ENCODE assay signal across 8 cellular contexts in the genomic region with DNA sequence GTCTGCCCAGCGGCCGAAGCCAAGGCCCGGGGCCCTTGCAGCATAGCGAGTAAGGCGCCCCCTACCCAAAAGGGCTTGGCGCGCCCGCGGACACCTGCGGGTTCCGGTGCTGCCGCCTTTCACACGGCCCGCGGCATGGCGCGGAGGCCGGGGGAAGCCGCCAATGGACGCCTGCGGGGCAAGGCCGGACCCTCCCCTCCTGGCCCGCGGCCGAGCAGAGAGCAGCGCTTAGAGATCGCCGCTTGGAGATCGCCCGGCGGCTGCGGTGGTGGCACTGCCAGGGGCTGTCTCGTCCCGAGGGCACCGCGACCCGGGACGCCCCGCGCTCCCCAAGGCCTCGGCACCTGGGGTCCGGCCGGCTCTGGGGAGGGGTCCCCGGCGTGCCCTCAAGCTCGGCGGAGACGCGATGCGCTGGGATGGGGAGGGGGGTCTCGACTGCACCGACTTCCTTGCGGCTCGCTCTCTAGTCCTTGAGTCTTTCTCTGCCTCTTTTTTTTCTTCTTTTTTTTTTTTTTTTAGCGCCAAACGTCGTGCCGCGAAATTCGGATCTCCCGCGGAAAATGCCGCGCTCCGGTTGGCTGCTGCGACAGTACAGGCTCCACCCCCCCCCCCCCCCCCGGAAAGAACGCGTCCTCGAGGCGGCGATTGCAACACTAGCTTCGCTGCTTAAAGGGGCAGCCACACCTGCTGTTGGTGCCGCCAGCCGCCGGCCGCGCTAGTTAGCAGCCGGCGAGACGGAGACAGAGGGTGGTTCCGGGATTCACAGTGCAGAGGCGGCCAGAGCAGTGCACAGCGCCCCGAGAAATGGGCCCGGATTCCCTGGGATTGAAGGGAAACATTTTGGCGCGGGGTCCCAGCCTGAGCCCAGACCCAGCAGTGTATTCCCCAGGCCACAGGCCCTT. TPM values are rescaled to one million over a fixed set of nuclear protein-coding genes. Genes with fewer than 3 reads are reported as not detected.
A peak's percentile ranks its signal among the peaks of the same experiment; 100 is the strongest.
DNase-seq lines count a peak whose midpoint lies in the region; ATAC-seq and TF ChIP-seq lines count a peak whose summit lies in the region.

A gene with protein sequence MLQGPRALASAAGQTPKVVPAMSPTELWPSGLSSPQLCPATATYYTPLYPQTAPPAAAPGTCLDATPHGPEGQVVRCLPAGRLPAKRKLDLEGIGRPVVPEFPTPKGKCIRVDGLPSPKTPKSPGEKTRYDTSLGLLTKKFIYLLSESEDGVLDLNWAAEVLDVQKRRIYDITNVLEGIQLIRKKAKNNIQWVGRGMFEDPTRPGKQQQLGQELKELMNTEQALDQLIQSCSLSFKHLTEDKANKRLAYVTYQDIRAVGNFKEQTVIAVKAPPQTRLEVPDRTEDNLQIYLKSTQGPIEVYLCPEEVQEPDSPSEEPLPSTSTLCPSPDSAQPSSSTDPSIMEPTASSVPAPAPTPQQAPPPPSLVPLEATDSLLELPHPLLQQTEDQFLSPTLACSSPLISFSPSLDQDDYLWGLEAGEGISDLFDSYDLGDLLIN (minus strand): TSS at position 484 of the 902 bp plus-strand sequence. CDS start 440 bp downstream, at position 44.

- TF ChIP-seq CTCF in astrocyte of the cerebellum (IDR thresholded peaks at IDR 0.05; ENCODE audit: low read depth, low read length, missing control alignments): no peak

- DNase-seq in ELR (ENCODE audit: low read depth) (peak; percentile 86), HEK293T (ENCODE audit: extremely low spot score) (peak; percentile 92), NCI-H187 treated with DMSO at 0.1 percent for 48 hours (lab: John Stamatoyannopoulos, UW) (peak; percentile 69), T-helper 9 cell (peak; percentile 76), astrocyte of the cerebellum (ENCODE audit: low read depth) (peak; percentile 40), hippocampal formation (lab: John Stamatoyannopoulos, UW) (peak; percentile 74 to 75), sciatic nerve (ENCODE audit: low spot score) (peak; percentile 89)

- POLR2A ChIA-PET in HEK293T (lab: Yijun Ruan, JAX): interaction anchor here (0.7 to 3.3 kb wide), 16 partner anchors 9 to 187 kb away, joined by 3 to 21 read pairs (median 4); partner anchors contain the start of gene HNRNPR

- ATAC-seq in sciatic nerve (peak; percentile 94), HG03571 (IDR thresholded peaks at IDR 0.05; ENCODE audit: unreplicated experiment) (no peak)

- CTCF ChIA-PET in HEK293T (lab: Yijun Ruan, JAX): interaction anchor here (0.7 to 1.9 kb wide), 6 partner anchors 9 to 127 kb away, joined by 3 to 5 read pairs (median 4); no protein-coding TSS in a partner anchor

- in situ Hi-C loops in astrocyte of the cerebellum (cut with HindIII; ENCODE audit: low sequenced_read_pairs): no loop called here

- intact Hi-C loops in sciatic nerve (cut with DNase I): no loop called here

- H3K4me3 ChIP-seq in astrocyte of the cerebellum (ENCODE audit: low read depth, low read length): peak within 1 kb of the TSS; percentile 51

TF ChIP-seq in HEK293T, 16 proteins besides CTCF, POLR2A, EP300 and RAD21:
- no peak for TF ChIP-seq NFRKB (IDR thresholded peaks at IDR 0.05)
- TF ChIP-seq HDGF (IDR thresholded peaks at IDR 0.05; ENCODE audit: borderline replicate concordance): no peak
- no peak for TF ChIP-seq SP1 (IDR thresholded peaks at IDR 0.05)
- TF ChIP-seq FOXA1 (IDR thresholded peaks at IDR 0.05): no peak
- peak; percentile 96 for TF ChIP-seq ZNF384 (IDR thresholded peaks at IDR 0.05)
- peak; percentile 93 for TF ChIP-seq L3MBTL2 (conservative IDR thresholded peaks at IDR 0.05)

RNA-seq across cellular contexts. Expression of the gene that starts here (rescaled TPM):
- 2.1 TPM for total RNA-seq in sciatic nerve

Comparison
In these comparisons a context has a peak if more than half of its experiments do, and no peak if none do; other contexts are left out.
1. DNase-seq: peak in every context shown above with its lines; median percentile 92 in HEK293T; 89 in sciatic nerve; 86 in ELR; 76 in T-helper 9 cell; 74 in hippocampal formation; 69 in NCI-H187 treated with DMSO at 0.1 percent for 48 hours; 40 in astrocyte of the cerebellum.